Comparison of ENCODE assay signal across 19 cellular contexts in the genomic region with DNA sequence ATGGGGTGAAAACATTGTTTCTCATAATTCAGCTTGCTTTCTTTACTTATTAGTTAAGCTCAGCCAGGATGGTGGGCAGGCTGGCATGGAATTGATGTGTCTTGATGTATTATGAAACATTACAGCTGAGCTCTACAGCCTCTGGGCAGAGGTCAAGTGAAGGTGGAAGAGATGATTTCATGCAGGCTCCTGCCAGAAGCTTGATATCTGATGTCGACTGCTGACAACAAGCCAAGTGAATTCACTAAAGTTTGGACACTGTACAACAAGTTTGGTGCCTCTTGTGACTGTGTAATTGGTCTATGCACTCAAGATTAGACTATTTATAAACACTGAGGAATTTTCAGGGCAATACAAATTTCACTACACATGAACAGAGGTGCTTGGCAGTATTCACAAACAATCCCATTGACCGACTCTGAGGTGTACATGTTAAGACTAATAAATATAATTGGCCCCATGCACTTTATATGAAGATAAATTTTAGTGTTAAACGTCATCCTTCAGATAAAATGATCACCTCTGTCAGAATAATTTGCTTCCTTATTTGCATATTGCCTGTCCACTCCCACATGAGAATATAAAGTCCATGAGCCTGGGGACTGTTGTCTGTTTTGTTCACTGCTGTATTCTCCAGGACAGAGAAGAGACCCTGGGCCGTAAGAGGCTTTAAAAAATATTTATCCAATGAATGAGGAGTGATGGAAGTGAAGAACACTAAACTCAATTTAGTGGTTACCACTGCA.
A peak's percentile ranks its signal among the peaks of the same experiment; 100 is the strongest.
DNase-seq lines count a peak whose midpoint lies in the region; ATAC-seq, FAIRE-seq and TF ChIP-seq lines count a peak whose summit lies in the region.
"Had no signal": no experiment of that assay in that cellular context is flagged by ENCODE, and none has a peak within 500 bp of the region (broad histone marks: within the 10 kb centered on the region; RNA-seq: fewer than 3 reads in every experiment).

No MANE protein-coding gene starts in this region.

- in situ Hi-C loops in GM23248 (cut with MboI) = no loop called here

- no peaks in the 10 kb centered on the region for H3K9me3 Mint-ChIP-seq in astrocyte (ENCODE audit: unreplicated experiment)
- H3K9me3 Mint-ChIP-seq: activated naive CD4-positive, alpha-beta T cell treated with anti-CD3 and anti-CD28 coated beads, Interleukin-2, amount 50 U/mL, for 72 hours; effector memory CD8-positive, alpha-beta T cell; GM23338 had no signal

- no peak overlapping the region for H3K4me3 Mint-ChIP-seq in astrocyte (ENCODE audit: unreplicated experiment)
- H3K4me3 Mint-ChIP-seq: effector memory CD8-positive, alpha-beta T cell; GM23338 had no signal

- peak; percentile 37 for FAIRE-seq in astrocyte (lab: Jason Lieb, UNC)

- H3K9me2 ChIP-seq in GM23248 (ENCODE audit: insufficient read depth) = no peaks in the 10 kb centered on the region

- H3K9me3 ChIP-seq in GM23248 (ENCODE audit: low read depth) (no peaks in the 10 kb centered on the region), astrocyte (ENCODE audit: insufficient read depth, low read depth, low read length) (no peaks in the 10 kb centered on the region), heart left ventricle (no peaks in the 10 kb centered on the region)
- H3K9me3 ChIP-seq: Peyer's patch, spleen, transverse colon had no signal

- DNase-seq in GM23248 (peak; percentile 57), astrocyte (ENCODE audit: low read depth) (peak; percentile 71), heart left ventricle (peak in 4 of 5 donors; percentile 65 to 69 (median 68)), skeletal muscle cell (ENCODE audit: low read depth) (peak; percentile 18), inferior parietal cortex (ENCODE audit: extremely low spot score) (no peak), NCI-H82 (lab: John Stamatoyannopoulos, UW) (no peak)
- DNase-seq: activated CD4-positive, alpha-beta T cell treated with anti-CD3 and anti-CD28 coated beads, Interleukin-2, amount 50 U/mL, for 1 hour; C1 segment of cervical spinal cord; DMS 273 treated with DMSO at 0.1 percent for 48 hours; effector memory CD8-positive, alpha-beta T cell; NCI-H2171; spleen; SW 1271; transverse colon had no signal

- H3K36me3 Mint-ChIP-seq in astrocyte (ENCODE audit: low read depth, unreplicated experiment) = no peaks in the 10 kb centered on the region
- H3K36me3 Mint-ChIP-seq: activated naive CD4-positive, alpha-beta T cell treated with anti-CD3 and anti-CD28 coated beads, Interleukin-2, amount 50 U/mL, for 72 hours had no signal

- TF ChIP-seq CTCF in astrocyte (IDR thresholded peaks at IDR 0.05; ENCODE audit: insufficient read depth, low read depth, low read length) = no peak
- TF ChIP-seq CTCF in heart left ventricle (IDR thresholded peaks at IDR 0.05) = no peak

- H3K4me2 ChIP-seq in GM23248 (ENCODE audit: unreplicated experiment) (peak overlapping the region; percentile 9), astrocyte (ENCODE audit: low read length) (no peak overlapping the region)
- H3K4me2 ChIP-seq: GM23338 had no signal

- H3K4me3 ChIP-seq in GM23248 = no peak overlapping the region
- H3K4me3 ChIP-seq in astrocyte (ENCODE audit: insufficient read depth, low read depth, low read length) = no peak overlapping the region
- H3K4me3 ChIP-seq in heart left ventricle = no peak overlapping the region
- H3K4me3 ChIP-seq in skeletal muscle cell (ENCODE audit: low read depth, low read length) = no peak overlapping the region
- H3K4me3 ChIP-seq: GM23338, Peyer's patch, spleen, transverse colon had no signal

- no peaks in the 10 kb centered on the region for H4K20me1 ChIP-seq in GM23248 (ENCODE audit: insufficient read depth)
- H4K20me1 ChIP-seq in astrocyte (ENCODE audit: insufficient read depth, low read length) = no peaks in the 10 kb centered on the region

- no peak for TF ChIP-seq POLR2A in heart left ventricle (IDR thresholded peaks at IDR 0.05)

- H3K4me1 ChIP-seq in GM23248 (ENCODE audit: insufficient read depth) (peaks cover 17% of the 10 kb centered on the region), astrocyte (ENCODE audit: insufficient read depth, low read length) (no peaks in the 10 kb centered on the region), heart left ventricle (peaks cover 0 to 13% (median 3%) of the 10 kb centered on the region in 12 donors)
- H3K4me1 ChIP-seq: foreskin keratinocyte, Peyer's patch, transverse colon had no signal

- H3K27me3 ChIP-seq in GM23248 (replicated peaks; ENCODE audit: insufficient read depth) = no peaks in the 10 kb centered on the region
- no peaks in the 10 kb centered on the region for H3K27me3 ChIP-seq in astrocyte (ENCODE audit: insufficient read depth, low read length)
- no peaks in the 10 kb centered on the region for H3K27me3 ChIP-seq in heart left ventricle
- H3K27me3 ChIP-seq: foreskin keratinocyte, Peyer's patch, spleen, transverse colon had no signal

- peak; percentile 98 to 99 (median 98) for ATAC-seq in heart left ventricle
- ATAC-seq in GM18517 (IDR thresholded peaks at IDR 0.05; ENCODE audit: unreplicated experiment) = no peak
- ATAC-seq: activated naive CD4-positive, alpha-beta T cell treated with anti-CD3 and anti-CD28 coated beads, Interleukin-2, amount 50 U/mL, for 72 hours; effector memory CD8-positive, alpha-beta T cell; foreskin keratinocyte; GM23338 had no signal

- WGBS in GM23248 (ENCODE audit: low coverage in 1 of 2, low lambda C conversion rate in 2 of 2, missing lambda C conversion rate in 2 of 2), 2 experiments = 30 to 38% methylated on average over 4 of the region's 4 CpGs
- 20 to 26% (median 23%) methylated on average over 4 of the region's 4 CpGs for WGBS in heart left ventricle, 4 donors

- H3K27ac Mint-ChIP-seq in astrocyte (ENCODE audit: unreplicated experiment) = no peak overlapping the region
- H3K27ac Mint-ChIP-seq: activated naive CD4-positive, alpha-beta T cell treated with anti-CD3 and anti-CD28 coated beads, Interleukin-2, amount 50 U/mL, for 72 hours; effector memory CD8-positive, alpha-beta T cell; GM23338 had no signal

- intact Hi-C loops in heart left ventricle (cut with DNase I) = no loop called here

- H3K4me1 Mint-ChIP-seq in astrocyte (ENCODE audit: low read depth, unreplicated experiment) = no peaks in the 10 kb centered on the region

- no peaks in the 10 kb centered on the region for H3F3A ChIP-seq in GM23248 (ENCODE audit: insufficient read depth)

- no peaks in the 10 kb centered on the region for H3K27me3 Mint-ChIP-seq in astrocyte (ENCODE audit: low read depth, unreplicated experiment)
- H3K27me3 Mint-ChIP-seq: effector memory CD8-positive, alpha-beta T cell had no signal

- H2AFZ ChIP-seq in GM23248 (no peak overlapping the region), astrocyte (ENCODE audit: low read depth, low read length) (no peak overlapping the region)
- H2AFZ ChIP-seq: GM23338 had no signal

- H3K27ac ChIP-seq in GM23248 = no peak overlapping the region
- H3K27ac ChIP-seq in astrocyte (ENCODE audit: low read depth, low read length) = no peak overlapping the region
- peak overlapping the region in 11 of 12 donors; percentile 3 to 86 (median 60) for H3K27ac ChIP-seq in heart left ventricle
- H3K27ac ChIP-seq: foreskin keratinocyte, spleen, transverse colon had no signal

- H3K36me3 ChIP-seq in GM23248 (ENCODE audit: low read depth) (no peaks in the 10 kb centered on the region), astrocyte (ENCODE audit: insufficient read depth, low read length) (no peaks in the 10 kb centered on the region), heart left ventricle (no peaks in the 10 kb centered on the region)
- H3K36me3 ChIP-seq: Peyer's patch, spleen, transverse colon had no signal

- no peak overlapping the region for H3K9ac ChIP-seq in GM23248
- H3K9ac ChIP-seq in astrocyte (ENCODE audit: low read length) = no peak overlapping the region

- H3K79me2 ChIP-seq in GM23248 (ENCODE audit: insufficient read depth) = no peaks in the 10 kb centered on the region
- no peaks in the 10 kb centered on the region for H3K79me2 ChIP-seq in astrocyte (ENCODE audit: insufficient read depth, low read length)

Comparison
In these comparisons a context has a peak if more than half of its experiments do, and no peak if none do; other contexts are left out.
1. DNase-seq: peak in GM23248 (single experiment), astrocyte (single experiment), heart left ventricle (4 of 5) and skeletal muscle cell (single experiment); none in inferior parietal cortex (single experiment) and NCI-H82 (single experiment).
2. H3K27ac ChIP-seq: peak in heart left ventricle (11 of 12); none in GM23248 (single experiment) and astrocyte (single experiment).